ENCODE assay signal across 8 cellular contexts in genomic region chr6:53718597-53719460, GRCh38. TPM values are rescaled to one million over a fixed set of nuclear protein-coding genes. Genes with fewer than 3 reads are reported as not detected.
DNase-seq lines count a peak whose midpoint lies in the region; ATAC-seq, FAIRE-seq and TF ChIP-seq lines count a peak whose summit lies in the region.

No MANE protein-coding gene starts in this region.

- H3K4me2 ChIP-seq in astrocyte (ENCODE audit: low read length) = no peak overlapping the region

- H3K4me3 ChIP-seq in astrocyte (ENCODE audit: insufficient read depth, low read depth, low read length) (no peak overlapping the region), right cardiac atrium (ENCODE audit: low read length) (no peak overlapping the region), sigmoid colon (no peak overlapping the region)

- no peak for TF ChIP-seq POLR2A in sigmoid colon (IDR thresholded peaks at IDR 0.05)

- TF ChIP-seq CTCF in astrocyte (IDR thresholded peaks at IDR 0.05; ENCODE audit: insufficient read depth, low read depth, low read length) (peak; percentile 92), sigmoid colon (IDR thresholded peaks at IDR 0.05) (peak in 3 of 4 experiments; percentile 49 to 79 (median 52))

- intact Hi-C loops in activated naive CD4-positive, alpha-beta T cell treated with anti-CD3 and anti-CD28 coated beads for 36 hours (cut with micrococcal nuclease) = loop anchor here (1.0 to 2.0 kb wide), 2 partner anchors 9 to 76 kb away; partner anchors contain the start of gene LRRC1
- intact Hi-C loops in right cardiac atrium (cut with DNase I) (no loop called here), sigmoid colon (cut with DNase I) (loop anchor here (5.0 kb wide), 1 partner anchor 622 kb away; no protein-coding TSS in a partner anchor)

- CTCF ChIA-PET in activated naive CD4-positive, alpha-beta T cell treated with anti-CD3 and anti-CD28 coated beads for 36 hours (lab: Charles Lee) = interaction anchor here (0.6 to 5.8 kb wide), 27 partner anchors 10 to 536 kb away, joined by 3 to 52 read pairs (median 4); no protein-coding TSS in a partner anchor

- H3K36me3 ChIP-seq in astrocyte (ENCODE audit: insufficient read depth, low read length) (no peaks in the 10 kb centered on the region), sigmoid colon (no peaks in the 10 kb centered on the region)

- peaks cover 7% of the 10 kb centered on the region for H3K4me1 Mint-ChIP-seq in activated naive CD4-positive, alpha-beta T cell treated with anti-CD3 and anti-CD28 coated beads for 36 hours (ENCODE audit: low read depth)
- peaks cover 3% of the 10 kb centered on the region for H3K4me1 Mint-ChIP-seq in astrocyte (ENCODE audit: low read depth, unreplicated experiment)

- H4K20me1 ChIP-seq in astrocyte (ENCODE audit: insufficient read depth, low read length) = no peaks in the 10 kb centered on the region

- no peak for TF ChIP-seq EP300 in sigmoid colon (IDR thresholded peaks at IDR 0.05)

- no peak overlapping the region for H3K9ac ChIP-seq in astrocyte (ENCODE audit: low read length)

- H3K27me3 Mint-ChIP-seq in activated naive CD4-positive, alpha-beta T cell treated with anti-CD3 and anti-CD28 coated beads for 36 hours (ENCODE audit: low read depth) = peaks cover 8% of the 10 kb centered on the region
- no peaks in the 10 kb centered on the region for H3K27me3 Mint-ChIP-seq in astrocyte (ENCODE audit: low read depth, unreplicated experiment)

- no peak overlapping the region for H3K27ac ChIP-seq in astrocyte (ENCODE audit: low read depth, low read length)
- no peak overlapping the region for H3K27ac ChIP-seq in right cardiac atrium (ENCODE audit: low read length)
- no peak overlapping the region for H3K27ac ChIP-seq in sigmoid colon

- DNase-seq in activated naive CD4-positive, alpha-beta T cell treated with anti-CD3 and anti-CD28 coated beads for 36 hours = peak; percentile 46
- no peak for DNase-seq in activated naive CD4-positive, alpha-beta T cell (lab: John Stamatoyannopoulos, UW)
- DNase-seq in HT-29 (ENCODE audit: low spot score) (peak; percentile 90), NCI-H82 treated with DMSO at 0.1 percent for 48 hours (lab: John Stamatoyannopoulos, UW; ENCODE audit: unreplicated experiment) (peak; percentile 73), astrocyte (ENCODE audit: low read depth) (peak; percentile 53), right cardiac atrium (no peak), sigmoid colon (no peak)

- H3K4me1 ChIP-seq in astrocyte (ENCODE audit: insufficient read depth, low read length) = no peaks in the 10 kb centered on the region
- H3K4me1 ChIP-seq in right cardiac atrium (ENCODE audit: control insufficient read depth, insufficient read depth, low read length) = no peaks in the 10 kb centered on the region
- H3K4me1 ChIP-seq in sigmoid colon = no peaks in the 10 kb centered on the region

- no peaks in the 10 kb centered on the region for H3K27me3 ChIP-seq in astrocyte (ENCODE audit: insufficient read depth, low read length)
- H3K27me3 ChIP-seq in right cardiac atrium (ENCODE audit: control insufficient read depth, insufficient read depth) = no peaks in the 10 kb centered on the region
- no peaks in the 10 kb centered on the region for H3K27me3 ChIP-seq in sigmoid colon

- no peaks in the 10 kb centered on the region for H3K9me3 Mint-ChIP-seq in activated naive CD4-positive, alpha-beta T cell treated with anti-CD3 and anti-CD28 coated beads for 36 hours
- no peaks in the 10 kb centered on the region for H3K9me3 Mint-ChIP-seq in astrocyte (ENCODE audit: unreplicated experiment)

- peak; percentile 97 for ATAC-seq in GM21619 (IDR thresholded peaks at IDR 0.05; ENCODE audit: unreplicated experiment)
- ATAC-seq in right cardiac atrium = peak; percentile 80 to 85

- no peaks in the 10 kb centered on the region for H3K36me3 Mint-ChIP-seq in activated naive CD4-positive, alpha-beta T cell treated with anti-CD3 and anti-CD28 coated beads for 36 hours (ENCODE audit: low read depth)
- H3K36me3 Mint-ChIP-seq in astrocyte (ENCODE audit: low read depth, unreplicated experiment) = no peaks in the 10 kb centered on the region

- WGBS in right cardiac atrium = 49% methylated on average over 9 of the region's 9 CpGs
- 28 to 40% methylated on average over 9 of the region's 9 CpGs for WGBS in sigmoid colon, 2 donors

- no peaks in the 10 kb centered on the region for H3K79me2 ChIP-seq in astrocyte (ENCODE audit: insufficient read depth, low read length)

- no peak overlapping the region for H2AFZ ChIP-seq in astrocyte (ENCODE audit: low read depth, low read length)

- peak; percentile 39 for FAIRE-seq in astrocyte (lab: Jason Lieb, UNC)

- H3K9me3 ChIP-seq in astrocyte (ENCODE audit: insufficient read depth, low read depth, low read length) = no peaks in the 10 kb centered on the region
- H3K9me3 ChIP-seq in right cardiac atrium (ENCODE audit: control insufficient read depth, low read length) = no peaks in the 10 kb centered on the region
- no peaks in the 10 kb centered on the region for H3K9me3 ChIP-seq in sigmoid colon

- no peak overlapping the region for H3K4me3 Mint-ChIP-seq in activated naive CD4-positive, alpha-beta T cell treated with anti-CD3 and anti-CD28 coated beads for 36 hours
- no peak overlapping the region for H3K4me3 Mint-ChIP-seq in astrocyte (ENCODE audit: unreplicated experiment)

- no peak overlapping the region for H3K27ac Mint-ChIP-seq in activated naive CD4-positive, alpha-beta T cell treated with anti-CD3 and anti-CD28 coated beads for 36 hours
- H3K27ac Mint-ChIP-seq in astrocyte (ENCODE audit: unreplicated experiment) = no peak overlapping the region

RNA-seq across cellular contexts. Expression of gene KLHL31, which starts 53.3 kb away (rescaled TPM):
- under 1 TPM; 0.10 to 0.15 TPM for total RNA-seq in activated naive CD4-positive, alpha-beta T cell treated with anti-CD3 and anti-CD28 coated beads for 36 hours
- 0.99 and 1.2 TPM in 2 replicates for total RNA-seq in HT-29 (2014; rRNA removed; shearing (Covaris generic))
- total RNA-seq in astrocyte (0.19 and 0.36 TPM in 2 replicates), right cardiac atrium (100 to 1,000 TPM; 191 to 273 (median 234) TPM), sigmoid colon (1 to 10 TPM in 1 of 4 donors, not detected in 3; 1.1 TPM)
- polyA plus RNA-seq in right cardiac atrium (118 TPM), sigmoid colon (under 1 TPM in 2 of 3 donors, not detected in 1; 0.39 to 0.46 TPM)

Comparison
In these comparisons a context has a peak if more than half of its experiments do, and no peak if none do; other contexts are left out.
1. DNase-seq: peak in activated naive CD4-positive, alpha-beta T cell treated with anti-CD3 and anti-CD28 coated beads for 36 hours (single experiment), HT-29 (single experiment), NCI-H82 treated with DMSO at 0.1 percent for 48 hours (single experiment) and astrocyte (single experiment); none in activated naive CD4-positive, alpha-beta T cell (0 of 4), right cardiac atrium (0 of 3) and sigmoid colon (single experiment).
2. RNA of gene KLHL31, which starts 53.3 kb away (total RNA-seq): 191 to 273 TPM in right cardiac atrium; 0.99 to 1.2 TPM in HT-29, 0.19 to 0.36 TPM in astrocyte, 0.10 to 0.15 TPM in activated naive CD4-positive, alpha-beta T cell treated with anti-CD3 and anti-CD28 coated beads for 36 hours and 1.1 TPM in sigmoid colon; every median in the first group is over 10 times any median in the second.
3. intact Hi-C loops: an anchor here in activated naive CD4-positive, alpha-beta T cell treated with anti-CD3 and anti-CD28 coated beads for 36 hours (1.0 to 2.0 kb wide) and sigmoid colon (5.0 kb wide); none called in right cardiac atrium.